ENCODE assay signal across 7 cellular contexts in the genomic region with DNA sequence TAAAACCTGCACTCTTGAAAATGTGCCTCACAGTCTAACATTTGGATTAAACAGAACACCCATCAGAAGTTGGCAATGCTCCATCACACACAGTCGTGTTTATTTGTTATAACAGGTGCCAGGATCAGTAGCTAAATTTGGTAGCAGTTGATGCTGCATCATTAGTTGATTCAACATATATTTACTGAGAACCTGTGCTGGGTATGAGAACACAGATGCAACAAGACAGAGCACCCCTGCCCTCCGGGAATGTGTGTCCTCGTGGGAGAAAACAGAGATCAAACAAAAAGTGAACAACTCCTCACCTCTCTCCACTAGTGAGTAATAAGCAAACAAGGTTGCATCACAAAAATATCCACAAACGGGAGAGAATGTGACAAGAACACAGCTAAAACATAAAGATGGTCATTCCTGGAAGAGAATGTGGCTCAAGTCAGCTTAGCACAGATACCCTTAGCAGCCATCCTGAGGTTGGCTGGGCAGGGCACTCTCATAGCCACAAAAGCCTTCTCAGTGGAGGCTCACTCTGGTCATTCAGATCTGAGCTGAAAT. TPM values are rescaled to one million over a fixed set of nuclear protein-coding genes. Genes with fewer than 3 reads are reported as not detected.
DNase-seq lines count a peak whose midpoint lies in the region; ATAC-seq and TF ChIP-seq lines count a peak whose summit lies in the region.

No MANE protein-coding gene starts in this region.

- DNase-seq in NCI-H1694 (lab: John Stamatoyannopoulos, UW) = peak; percentile 90
- no peak for DNase-seq in brain microvascular endothelial cell
- DNase-seq in sciatic nerve (ENCODE audit: low spot score) = peak; percentile 28
- DNase-seq in SK-N-DZ (ENCODE audit: low spot score) = no peak
- DNase-seq in NCI-H1048 (lab: John Stamatoyannopoulos, UW) = no peak
- DNase-seq in AG08395 (ENCODE audit: low spot score) = no peak

- in situ Hi-C loops in brain microvascular endothelial cell (cut with HindIII; ENCODE audit: low pct_ligation_motif_present, low sequenced_read_pairs) = loop anchor here (25.0 kb wide), 1 partner anchor 533 kb away; a partner anchor contains a TSS

- H3K36me3 ChIP-seq in brain microvascular endothelial cell (replicated peaks) = no peaks in the 10 kb centered on the region

- no peaks in the 10 kb centered on the region for H3K27me3 ChIP-seq in brain microvascular endothelial cell (replicated peaks)

- intact Hi-C loops in sciatic nerve (cut with DNase I) = no loop called here

- peak; percentile 38 for ATAC-seq in HG02610 (IDR thresholded peaks at IDR 0.05; ENCODE audit: unreplicated experiment)
- no peak for ATAC-seq in sciatic nerve

- no peak for TF ChIP-seq CTCF in brain microvascular endothelial cell (IDR thresholded peaks at IDR 0.05; ENCODE audit: low read depth, low read length, missing control alignments)

- H3K27ac ChIP-seq in brain microvascular endothelial cell = peak overlapping the region; percentile 64

- H3K4me3 ChIP-seq in brain microvascular endothelial cell (ENCODE audit: low read depth, low read length) = no peak overlapping the region

RNA-seq across cellular contexts. Expression of a gene that starts 26.3 kb away (rescaled TPM):
- 48.8 TPM for total RNA-seq in sciatic nerve
- 126 and 130 TPM in 2 replicates for polyA plus RNA-seq in SK-N-DZ (2014; cell fraction: cytosol; rRNA removed)
- 78.0 and 98.0 TPM in 2 replicates for polyA plus RNA-seq in SK-N-DZ (2014; cell fraction: nucleus; rRNA removed)

Comparison
In these comparisons a context has a peak if more than half of its experiments do, and no peak if none do; other contexts are left out.
1. DNase-seq: peak in NCI-H1694 (single experiment) and sciatic nerve (single experiment); none in brain microvascular endothelial cell (single experiment), SK-N-DZ (single experiment), NCI-H1048 (single experiment) and AG08395 (single experiment).